In the genomic region with DNA sequence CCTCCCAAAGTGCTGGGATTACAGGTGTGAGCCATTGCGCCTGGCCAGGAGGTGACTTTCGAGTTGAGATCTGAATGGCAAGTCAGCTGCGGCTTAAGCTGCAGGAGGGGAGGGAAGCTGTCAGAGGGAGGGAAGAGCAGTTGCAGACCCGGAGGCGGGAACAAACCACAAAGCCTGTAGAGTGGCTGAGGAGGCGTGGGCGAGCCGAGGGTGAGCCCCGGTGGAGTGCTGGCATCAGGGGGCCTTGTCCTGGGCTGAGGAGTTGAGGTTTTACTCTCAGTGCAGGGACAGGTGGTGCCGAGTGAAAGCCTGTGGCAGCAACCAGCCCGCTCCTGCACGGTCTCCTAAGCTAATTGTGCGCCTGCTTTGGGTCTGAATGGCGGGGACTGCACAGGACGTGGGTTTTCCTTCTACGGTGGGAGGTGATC, we compare ENCODE assay signal across 8 cellular contexts. TPM values are rescaled to one million over a fixed set of nuclear protein-coding genes. Genes with fewer than 3 reads are reported as not detected.
A peak's percentile ranks its signal among the peaks of the same experiment; 100 is the strongest.
DNase-seq lines count a peak whose midpoint lies in the region; ATAC-seq and TF ChIP-seq lines count a peak whose summit lies in the region.

No MANE protein-coding gene starts in this region.

- CTCF ChIA-PET in WTC11 (lab: Charles Lee), result interaction anchor here (0.7 to 1.9 kb wide), 6 partner anchors 9 to 394 kb away, joined by 3 to 8 read pairs (median 4); a partner anchor contains a TSS

- no peaks in the 10 kb centered on the region for H3K9me3 Mint-ChIP-seq in WTC11

- ATAC-seq in WTC11 (peak; percentile 32), GM18502 (IDR thresholded peaks at IDR 0.05; ENCODE audit: poor library complexity, unreplicated experiment) (no peak)

- no peak overlapping the region for H3K27ac ChIP-seq in coronary artery

- H3K27me3 Mint-ChIP-seq in WTC11 (ENCODE audit: low read depth), result no peaks in the 10 kb centered on the region

- H3K4me3 Mint-ChIP-seq in WTC11, result no peak overlapping the region

- H3K36me3 Mint-ChIP-seq in WTC11, result no peaks in the 10 kb centered on the region

- H3K4me1 Mint-ChIP-seq in WTC11, result peaks cover 9% of the 10 kb centered on the region; the same call in 1 of the 2 replicates

- peak overlapping the region; percentile 67 for H3K27ac Mint-ChIP-seq in WTC11

- POLR2A ChIA-PET in WTC11 (lab: Charles Lee), result no interaction called here

- no peak for TF ChIP-seq CTCF in WTC11 (IDR thresholded peaks at IDR 0.05)
- no peak for TF ChIP-seq CTCF in fibroblast of mammary gland (conservative IDR thresholded peaks at IDR 0.05; ENCODE audit: control insufficient read depth, insufficient read depth, low read depth, low read length)
- no peak for TF ChIP-seq CTCF in coronary artery (IDR thresholded peaks at IDR 0.05)

- H3K4me3 ChIP-seq in fibroblast of mammary gland (ENCODE audit: control insufficient read depth, low read depth, low read length), result no peak overlapping the region
- H3K4me3 ChIP-seq in coronary artery, result no peak overlapping the region

- DNase-seq in DMS153 treated with DMSO at 0.1 percent for 48 hours (lab: John Stamatoyannopoulos, UW; ENCODE audit: unreplicated experiment) (peak; percentile 45), Kasumi-1 (lab: John Stamatoyannopoulos, UW) (peak; percentile 58 to 69), WTC11 (ENCODE audit: low spot score) (no peak), fibroblast of mammary gland (ENCODE audit: low read depth) (peak; percentile 31), coronary artery (ENCODE audit: low spot score) (no peak), amniotic stem cell (lab: John Stamatoyannopoulos, UW) (no peak)
- peak; percentile 58 for DNase-seq in stimulated activated naive CD4-positive, alpha-beta T cell treated with Interleukin-2 at 50 U/mL for 16 hours (lab: John Stamatoyannopoulos, UW)

TF ChIP-seq in WTC11, 78 proteins besides CTCF, POLR2A, EP300 and RAD21:
- TF ChIP-seq, protein P1, sequence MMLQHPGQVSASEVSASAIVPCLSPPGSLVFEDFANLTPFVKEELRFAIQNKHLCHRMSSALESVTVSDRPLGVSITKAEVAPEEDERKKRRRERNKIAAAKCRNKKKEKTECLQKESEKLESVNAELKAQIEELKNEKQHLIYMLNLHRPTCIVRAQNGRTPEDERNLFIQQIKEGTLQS (CRISPR knock-in tag; conservative IDR thresholded peaks at IDR 0.05), result no peak
- TF ChIP-seq, protein P2, sequence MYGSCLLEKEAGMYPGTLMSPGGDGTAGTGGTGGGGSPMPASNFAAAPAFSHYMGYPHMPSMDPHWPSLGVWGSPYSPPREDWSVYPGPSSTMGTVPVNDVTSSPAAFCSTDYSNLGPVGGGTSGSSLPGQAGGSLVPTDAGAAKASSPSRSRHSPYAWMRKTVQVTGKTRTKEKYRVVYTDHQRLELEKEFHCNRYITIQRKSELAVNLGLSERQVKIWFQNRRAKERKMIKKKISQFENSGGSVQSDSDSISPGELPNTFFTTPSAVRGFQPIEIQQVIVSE (CRISPR knock-in tag; IDR thresholded peaks at IDR 0.05; ENCODE audit: borderline replicate concordance), result no peak
- TF ChIP-seq ETV6 (CRISPR knock-in tag; IDR thresholded peaks at IDR 0.05), result no peak
- TF ChIP-seq GRHL2 (CRISPR knock-in tag; IDR thresholded peaks at IDR 0.05; ENCODE audit: insufficient replicate concordance, severe bottlenecking), result no peak
- no peak for TF ChIP-seq ZNF317 (CRISPR knock-in tag; IDR thresholded peaks at IDR 0.05; ENCODE audit: borderline replicate concordance, low read depth)
TF ChIP-seq in WTC11: peak in this region for 0.

RNA-seq across cellular contexts. Expression of a gene that starts 24.2 kb away (rescaled TPM):
- 34.5 to 35.9 TPM (median 35.4 TPM) in 3 replicates for total RNA-seq in WTC11 (2021)

RNA-seq across cellular contexts. Expression of a gene that starts 38.1 kb away (rescaled TPM):
- total RNA-seq in WTC11 (2021), result 55.0 to 60.3 TPM (median 55.3 TPM) in 3 replicates

RNA-seq across cellular contexts. Expression of a gene that starts 40.9 kb away (rescaled TPM):
- 13.4 to 14.8 TPM (median 13.8 TPM) in 3 replicates for total RNA-seq in WTC11 (2021)

RNA-seq across cellular contexts. Expression of a gene that starts 43.6 kb away (rescaled TPM):
- 0.57 to 1.1 TPM (median 0.76 TPM) in 3 replicates for total RNA-seq in WTC11 (2021)

Comparison
In these comparisons a context has a peak if more than half of its experiments do, and no peak if none do; other contexts are left out.
1. DNase-seq: peak in DMS153 treated with DMSO at 0.1 percent for 48 hours (single experiment), Kasumi-1 (2 of 2), fibroblast of mammary gland (single experiment) and stimulated activated naive CD4-positive, alpha-beta T cell treated with Interleukin-2 at 50 U/mL for 16 hours (single experiment); none in WTC11 (single experiment), coronary artery (single experiment) and amniotic stem cell (single experiment).